ENCODE assay signal across 1 cellular context in the genomic region with DNA sequence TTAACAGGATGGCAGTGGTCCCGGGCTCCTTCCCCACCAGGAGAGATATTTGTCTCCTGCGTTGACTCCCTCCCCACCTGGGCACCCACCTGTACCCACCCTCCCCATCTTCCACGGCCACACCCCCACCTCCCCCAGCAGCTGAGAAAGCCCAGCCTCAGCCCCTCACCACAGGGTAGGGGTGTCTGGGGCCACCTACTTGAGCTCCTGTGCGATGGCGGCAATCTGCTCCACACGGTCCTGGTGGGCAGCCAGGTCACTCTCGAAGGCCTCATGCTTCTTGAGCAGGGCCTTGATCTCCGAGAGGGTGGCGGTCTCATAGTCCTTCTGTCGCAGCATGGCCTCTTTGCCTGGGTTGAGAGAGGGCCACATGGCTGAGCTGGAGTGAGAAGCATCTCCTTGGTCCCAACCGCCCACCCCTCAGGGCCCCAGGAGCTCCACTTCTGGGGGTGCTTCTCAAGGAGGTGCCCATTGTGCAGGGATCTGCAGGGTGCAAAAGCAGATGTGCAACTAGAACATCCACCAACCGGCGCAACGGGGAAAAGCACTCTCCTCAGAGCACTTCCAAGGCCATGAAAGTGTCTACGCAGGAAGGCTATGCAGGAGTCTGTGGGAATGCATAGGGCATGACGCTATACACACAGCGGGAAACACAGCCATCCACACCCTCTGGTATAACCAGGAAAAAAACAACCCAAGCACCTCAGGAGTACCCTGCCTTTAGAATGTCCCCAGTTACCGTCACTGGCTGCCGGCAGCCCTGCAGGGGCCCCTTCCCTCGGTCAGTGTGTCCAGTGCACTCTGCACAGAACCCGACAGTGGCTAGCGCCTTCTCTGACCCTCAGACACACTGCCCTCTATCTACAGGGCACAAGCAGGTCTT.
TF ChIP-seq lines count a peak whose summit lies in the region.

No MANE protein-coding gene starts in this region.

TF ChIP-seq in K562, 482 proteins besides CTCF, POLR2A, EP300 and RAD21 (continued from another document):
- TF ChIP-seq, protein P1, sequence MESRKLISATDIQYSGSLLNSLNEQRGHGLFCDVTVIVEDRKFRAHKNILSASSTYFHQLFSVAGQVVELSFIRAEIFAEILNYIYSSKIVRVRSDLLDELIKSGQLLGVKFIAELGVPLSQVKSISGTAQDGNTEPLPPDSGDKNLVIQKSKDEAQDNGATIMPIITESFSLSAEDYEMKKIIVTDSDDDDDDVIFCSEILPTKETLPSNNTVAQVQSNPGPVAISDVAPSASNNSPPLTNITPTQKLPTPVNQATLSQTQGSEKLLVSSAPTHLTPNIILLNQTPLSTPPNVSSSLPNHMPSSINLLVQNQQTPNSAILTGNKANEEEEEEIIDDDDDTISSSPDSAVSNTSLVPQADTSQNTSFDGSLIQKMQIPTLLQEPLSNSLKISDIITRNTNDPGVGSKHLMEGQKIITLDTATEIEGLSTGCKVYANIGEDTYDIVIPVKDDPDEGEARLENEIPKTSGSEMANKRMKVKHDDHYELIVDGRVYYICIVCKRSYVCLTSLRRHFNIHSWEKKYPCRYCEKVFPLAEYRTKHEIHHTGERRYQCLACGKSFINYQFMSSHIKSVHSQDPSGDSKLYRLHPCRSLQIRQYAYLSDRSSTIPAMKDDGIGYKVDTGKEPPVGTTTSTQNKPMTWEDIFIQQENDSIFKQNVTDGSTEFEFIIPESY (CRISPR knock-in tag; IDR thresholded peaks at IDR 0.05) = peak; percentile 49; the same call in 1 of the 2 replicates
